25 cellular contexts compared by ENCODE assay signal in the genomic region with DNA sequence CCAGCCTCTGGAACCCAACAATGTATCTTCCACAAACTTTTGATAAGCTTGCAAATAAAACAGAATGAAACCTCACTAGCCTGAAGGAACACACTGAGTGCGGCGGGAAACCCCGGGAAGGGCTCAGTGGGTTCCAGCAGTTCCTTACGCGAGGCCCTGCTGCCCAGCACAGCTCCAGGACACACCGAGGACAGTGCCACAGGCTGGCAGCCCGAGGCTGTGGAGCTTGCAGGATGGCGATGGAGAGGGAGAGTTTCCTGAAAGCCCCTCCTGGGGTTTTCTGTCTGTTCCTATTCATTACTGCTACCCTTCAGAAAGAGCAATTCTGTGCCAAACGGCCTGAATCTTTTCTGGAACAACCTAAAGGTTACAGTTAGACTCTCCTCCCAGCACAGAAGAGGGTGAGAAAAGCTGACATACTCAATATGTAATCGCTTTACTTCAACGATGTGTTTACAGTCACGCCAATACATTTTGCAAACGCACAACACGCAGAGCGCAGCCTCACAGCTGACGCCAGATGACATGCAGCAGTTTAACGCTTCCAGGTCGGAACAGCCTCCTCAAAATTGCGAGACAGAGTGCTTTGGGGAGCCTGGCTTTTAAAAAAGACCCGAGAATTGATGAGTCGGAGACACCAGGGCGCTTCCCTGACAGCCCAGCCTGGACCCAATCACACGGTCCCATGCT. TPM values are rescaled to one million over a fixed set of nuclear protein-coding genes. Genes with fewer than 3 reads are reported as not detected.
DNase-seq lines count a peak whose midpoint lies in the region; ATAC-seq, FAIRE-seq and TF ChIP-seq lines count a peak whose summit lies in the region.
"Had no signal": no experiment of that assay in that cellular context is flagged by ENCODE, and none has a peak within 500 bp of the region (broad histone marks: within the 10 kb centered on the region; RNA-seq: fewer than 3 reads in every experiment).

No MANE protein-coding gene starts in this region.

- H3K27me3 Mint-ChIP-seq in type B pancreatic cell: no peaks in the 10 kb centered on the region
- H3K27me3 Mint-ChIP-seq: activated naive CD8-positive, alpha-beta T cell treated with anti-CD3 and anti-CD28 coated beads, Interleukin-2, amount 50 U/mL, for 24 hours had no signal

- H3K4me1 ChIP-seq in left ventricle myocardium inferior (peaks cover 53% of the 10 kb centered on the region), kidney (ENCODE audit: control insufficient read depth in 1 of 2, insufficient read depth in 1 of 2, low read depth in 1 of 2, low read length in 2 of 2) (peaks cover 0 to 7% of the 10 kb centered on the region in 2 donors)

- no peak overlapping the region for H3K4me3 Mint-ChIP-seq in type B pancreatic cell
- H3K4me3 Mint-ChIP-seq: activated naive CD8-positive, alpha-beta T cell treated with anti-CD3 and anti-CD28 coated beads, Interleukin-2, amount 50 U/mL, for 24 hours; stimulated activated effector memory CD8-positive, alpha-beta T cell treated with anti-CD3 and anti-CD28 coated beads, Interleukin-12 subunit alpha, Interleukin-12 subunit beta, amount 100 ng/mL, for 72 hours had no signal

- ATAC-seq in GM18511 (IDR thresholded peaks at IDR 0.05; ENCODE audit: unreplicated experiment): no peak
- ATAC-seq in HG03432 (IDR thresholded peaks at IDR 0.05; ENCODE audit: unreplicated experiment): no peak
- ATAC-seq: activated naive CD8-positive, alpha-beta T cell treated with anti-CD3 and anti-CD28 coated beads, Interleukin-2, amount 50 U/mL, for 24 hours; sciatic nerve had no signal

- no peak for FAIRE-seq in kidney (lab: Jason Lieb, UNC)
- FAIRE-seq: endometrium, H1 had no signal

- H3K27ac ChIP-seq in left ventricle myocardium inferior (replicated peaks): peak overlapping the region; percentile 15
- peak overlapping the region; percentile 99 for H3K27ac ChIP-seq in VCaP
- H3K27ac ChIP-seq in kidney (ENCODE audit: low read depth in 2 of 2, low read length in 2 of 2): no peak overlapping the region
- H3K27ac ChIP-seq: hepatocyte had no signal

- peaks cover 50% of the 10 kb centered on the region for H3K36me3 ChIP-seq in left ventricle myocardium inferior
- peaks cover 8 to 10% of the 10 kb centered on the region in 2 donors for H3K36me3 ChIP-seq in kidney (ENCODE audit: control insufficient read depth in 1 of 2, insufficient read depth in 2 of 2, low read length in 2 of 2)

- no peaks in the 10 kb centered on the region for H3K36me3 Mint-ChIP-seq in type B pancreatic cell

- DNase-seq in left ventricle myocardium inferior (no peak), cardiac septum (ENCODE audit: low spot score) (no peak), kidney (peak; percentile 49), type B pancreatic cell (ENCODE audit: extremely low spot score, unreplicated experiment) (no peak)
- DNase-seq in activated effector memory CD4-positive, alpha-beta T cell treated with anti-CD3 and anti-CD28 coated beads, Interleukin-2, amount 50 U/mL, for 16 hours: no peak
- DNase-seq: activated CD4-positive, alpha-beta T cell treated with anti-CD3 and anti-CD28 coated beads, Interleukin-2, amount 50 U/mL, for 1 hour; activated CD4-positive, CD25-positive, alpha-beta regulatory T cell; activated effector memory CD4-positive, alpha-beta T cell treated with Interleukin-2 at 50 U/mL for 16 hours; activated naive CD8-positive, alpha-beta T cell treated with anti-CD3 and anti-CD28 coated beads, Interleukin-2, amount 50 U/mL, for 24 hours; activated T-cell treated with anti-CD3 and anti-CD28 coated beads, Interleukin-2, amount 50 U/mL, for 1 hour; dermis blood vessel endothelial cell; EL; foreskin melanocyte; mesenchymal stem cell; NCI-H1436; NCI-H446 treated with DMSO at 0.1 percent for 48 hours; T-helper 1 cell had no signal

- no peaks in the 10 kb centered on the region for H3K9me3 Mint-ChIP-seq in type B pancreatic cell
- H3K9me3 Mint-ChIP-seq: activated naive CD8-positive, alpha-beta T cell treated with anti-CD3 and anti-CD28 coated beads, Interleukin-2, amount 50 U/mL, for 24 hours; stimulated activated effector memory CD8-positive, alpha-beta T cell treated with anti-CD3 and anti-CD28 coated beads, Interleukin-12 subunit alpha, Interleukin-12 subunit beta, amount 100 ng/mL, for 72 hours had no signal

- H3K9me3 ChIP-seq in left ventricle myocardium inferior (replicated peaks) (no peaks in the 10 kb centered on the region), kidney (ENCODE audit: control insufficient read depth in 1 of 2, low read length in 2 of 2) (no peaks in the 10 kb centered on the region)

- no peak overlapping the region for H3K9ac ChIP-seq in kidney (ENCODE audit: low read length in 2 of 2)

- TF ChIP-seq CTCF in left ventricle myocardium inferior (IDR thresholded peaks at IDR 0.05; ENCODE audit: borderline replicate concordance) (no peak), VCaP (conservative IDR thresholded peaks at IDR 0.05) (no peak), kidney (IDR thresholded peaks at IDR 0.05; ENCODE audit: borderline replicate concordance, extremely low read depth, insufficient read depth) (no peak), type B pancreatic cell (conservative IDR thresholded peaks at IDR 0.05) (no peak)

- peak overlapping the region; percentile 43 for H3K27ac Mint-ChIP-seq in type B pancreatic cell
- H3K27ac Mint-ChIP-seq: activated naive CD8-positive, alpha-beta T cell treated with anti-CD3 and anti-CD28 coated beads, Interleukin-2, amount 50 U/mL, for 24 hours had no signal

- no peaks in the 10 kb centered on the region for H3K27me3 ChIP-seq in left ventricle myocardium inferior (ENCODE audit: low read depth)
- H3K27me3 ChIP-seq: hepatocyte had no signal

- intact Hi-C loops in left ventricle myocardium inferior (cut with micrococcal nuclease): loop anchor here (10.0 kb wide), 1 partner anchor 86 kb away; no protein-coding TSS in a partner anchor
- intact Hi-C loops in cardiac septum (cut with DNase I): no loop called here
- intact Hi-C loops in kidney (cut with DNase I): no loop called here

- H3K4me3 ChIP-seq in left ventricle myocardium inferior (no peak overlapping the region), kidney (ENCODE audit: low read length in 2 of 2) (no peak overlapping the region)
- H3K4me3 ChIP-seq: hepatocyte had no signal

- peaks cover 35% of the 10 kb centered on the region for H3K4me1 Mint-ChIP-seq in type B pancreatic cell (ENCODE audit: unreplicated experiment)
- H3K4me1 Mint-ChIP-seq: activated naive CD8-positive, alpha-beta T cell treated with anti-CD3 and anti-CD28 coated beads, Interleukin-2, amount 50 U/mL, for 24 hours had no signal

RNA-seq across cellular contexts. Expression of a gene that starts 57.1 kb away (rescaled TPM):
- 880 TPM for total RNA-seq in left ventricle myocardium inferior
- total RNA-seq in cardiac septum: 722 TPM
- 1,227 TPM for total RNA-seq in kidney
- 2,612 TPM for polyA plus RNA-seq in kidney (ENCODE audit: insufficient read depth, low read depth, low replicate concordance)
- total RNA-seq in type B pancreatic cell (ENCODE audit: low replicate concordance): 1,894 and 1,964 TPM in 2 replicates

Comparison
In these comparisons a context has a peak if more than half of its experiments do, and no peak if none do; other contexts are left out.
1. H3K27ac ChIP-seq: peak in left ventricle myocardium inferior (single experiment) and VCaP (single experiment); none in kidney (0 of 2).